1 cellular context compared by ENCODE assay signal in genomic region chr15:91970142-91970541, GRCh38.
TF ChIP-seq lines count a peak whose summit lies in the region.

No MANE protein-coding gene starts in this region.

TF ChIP-seq in GM23338, 12 proteins besides CTCF, POLR2A, EP300 and RAD21 (continued from another document):
- TF ChIP-seq, protein P1, sequence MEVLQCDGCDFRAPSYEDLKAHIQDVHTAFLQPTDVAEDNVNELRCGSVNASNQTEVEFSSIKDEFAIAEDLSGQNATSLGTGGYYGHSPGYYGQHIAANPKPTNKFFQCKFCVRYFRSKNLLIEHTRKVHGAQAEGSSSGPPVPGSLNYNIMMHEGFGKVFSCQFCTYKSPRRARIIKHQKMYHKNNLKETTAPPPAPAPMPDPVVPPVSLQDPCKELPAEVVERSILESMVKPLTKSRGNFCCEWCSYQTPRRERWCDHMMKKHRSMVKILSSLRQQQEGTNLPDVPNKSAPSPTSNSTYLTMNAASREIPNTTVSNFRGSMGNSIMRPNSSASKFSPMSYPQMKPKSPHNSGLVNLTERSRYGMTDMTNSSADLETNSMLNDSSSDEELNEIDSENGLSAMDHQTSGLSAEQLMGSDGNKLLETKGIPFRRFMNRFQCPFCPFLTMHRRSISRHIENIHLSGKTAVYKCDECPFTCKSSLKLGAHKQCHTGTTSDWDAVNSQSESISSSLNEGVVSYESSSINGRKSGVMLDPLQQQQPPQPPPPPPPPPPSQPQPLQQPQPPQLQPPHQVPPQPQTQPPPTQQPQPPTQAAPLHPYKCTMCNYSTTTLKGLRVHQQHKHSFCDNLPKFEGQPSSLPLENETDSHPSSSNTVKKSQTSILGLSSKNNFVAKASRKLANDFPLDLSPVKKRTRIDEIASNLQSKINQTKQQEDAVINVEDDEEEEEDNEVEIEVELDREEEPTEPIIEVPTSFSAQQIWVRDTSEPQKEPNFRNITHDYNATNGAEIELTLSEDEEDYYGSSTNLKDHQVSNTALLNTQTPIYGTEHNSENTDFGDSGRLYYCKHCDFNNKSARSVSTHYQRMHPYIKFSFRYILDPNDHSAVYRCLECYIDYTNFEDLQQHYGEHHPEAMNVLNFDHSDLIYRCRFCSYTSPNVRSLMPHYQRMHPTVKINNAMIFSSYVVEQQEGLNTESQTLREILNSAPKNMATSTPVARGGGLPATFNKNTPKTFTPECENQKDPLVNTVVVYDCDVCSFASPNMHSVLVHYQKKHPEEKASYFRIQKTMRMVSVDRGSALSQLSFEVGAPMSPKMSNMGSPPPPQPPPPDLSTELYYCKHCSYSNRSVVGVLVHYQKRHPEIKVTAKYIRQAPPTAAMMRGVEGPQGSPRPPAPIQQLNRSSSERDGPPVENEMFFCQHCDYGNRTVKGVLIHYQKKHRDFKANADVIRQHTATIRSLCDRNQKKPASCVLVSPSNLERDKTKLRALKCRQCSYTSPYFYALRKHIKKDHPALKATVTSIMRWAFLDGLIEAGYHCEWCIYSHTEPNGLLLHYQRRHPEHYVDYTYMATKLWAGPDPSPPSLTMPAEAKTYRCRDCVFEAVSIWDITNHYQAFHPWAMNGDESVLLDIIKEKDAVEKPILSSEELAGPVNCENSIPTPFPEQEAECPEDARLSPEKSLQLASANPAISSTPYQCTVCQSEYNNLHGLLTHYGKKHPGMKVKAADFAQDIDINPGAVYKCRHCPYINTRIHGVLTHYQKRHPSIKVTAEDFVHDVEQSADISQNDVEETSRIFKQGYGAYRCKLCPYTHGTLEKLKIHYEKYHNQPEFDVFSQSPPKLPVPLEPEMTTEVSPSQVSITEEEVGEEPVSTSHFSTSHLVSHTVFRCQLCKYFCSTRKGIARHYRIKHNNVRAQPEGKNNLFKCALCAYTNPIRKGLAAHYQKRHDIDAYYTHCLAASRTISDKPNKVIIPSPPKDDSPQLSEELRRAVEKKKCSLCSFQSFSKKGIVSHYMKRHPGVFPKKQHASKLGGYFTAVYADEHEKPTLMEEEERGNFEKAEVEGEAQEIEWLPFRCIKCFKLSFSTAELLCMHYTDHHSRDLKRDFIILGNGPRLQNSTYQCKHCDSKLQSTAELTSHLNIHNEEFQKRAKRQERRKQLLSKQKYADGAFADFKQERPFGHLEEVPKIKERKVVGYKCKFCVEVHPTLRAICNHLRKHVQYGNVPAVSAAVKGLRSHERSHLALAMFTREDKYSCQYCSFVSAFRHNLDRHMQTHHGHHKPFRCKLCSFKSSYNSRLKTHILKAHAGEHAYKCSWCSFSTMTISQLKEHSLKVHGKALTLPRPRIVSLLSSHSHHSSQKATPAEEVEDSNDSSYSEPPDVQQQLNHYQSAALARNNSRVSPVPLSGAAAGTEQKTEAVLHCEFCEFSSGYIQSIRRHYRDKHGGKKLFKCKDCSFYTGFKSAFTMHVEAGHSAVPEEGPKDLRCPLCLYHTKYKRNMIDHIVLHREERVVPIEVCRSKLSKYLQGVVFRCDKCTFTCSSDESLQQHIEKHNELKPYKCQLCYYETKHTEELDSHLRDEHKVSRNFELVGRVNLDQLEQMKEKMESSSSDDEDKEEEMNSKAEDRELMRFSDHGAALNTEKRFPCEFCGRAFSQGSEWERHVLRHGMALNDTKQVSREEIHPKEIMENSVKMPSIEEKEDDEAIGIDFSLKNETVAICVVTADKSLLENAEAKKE (CRISPR knock-in tag; IDR thresholded peaks at IDR 0.05), result no peak
- no peak for TF ChIP-seq ETS1 (IDR thresholded peaks at IDR 0.05)
- no peak for TF ChIP-seq STAT1 (IDR thresholded peaks at IDR 0.05; ENCODE audit: unreplicated experiment)
- no peak for TF ChIP-seq POLR2AphosphoS5 (IDR thresholded peaks at IDR 0.05; ENCODE audit: low read depth)
- no peak for TF ChIP-seq ZNF114 (CRISPR knock-in tag; IDR thresholded peaks at IDR 0.05)
- TF ChIP-seq ZNF331 (CRISPR knock-in tag; IDR thresholded peaks at IDR 0.05; ENCODE audit: low read depth), result no peak
- TF ChIP-seq EZH2phosphoT487 (IDR thresholded peaks at IDR 0.05; ENCODE audit: unreplicated experiment), result no peak
- no peak for TF ChIP-seq EZH2 (IDR thresholded peaks at IDR 0.05; ENCODE audit: low read depth, unreplicated experiment)
- TF ChIP-seq NANOG (IDR thresholded peaks at IDR 0.05; ENCODE audit: borderline replicate concordance), result no peak
- TF ChIP-seq REST (IDR thresholded peaks at IDR 0.05; ENCODE audit: unreplicated experiment), result no peak
- no peak for TF ChIP-seq CREB1 (CRISPR knock-in tag; IDR thresholded peaks at IDR 0.05; ENCODE audit: low read depth)
